ENCODE assay signal across 11 cellular contexts in genomic region chr10:22105270-22105669, GRCh38.
"Had no signal": no experiment of that assay in that cellular context is flagged by ENCODE, and none has a peak within 500 bp of the region (broad histone marks: within the 10 kb centered on the region; RNA-seq: fewer than 3 reads in every experiment).

No MANE protein-coding gene starts in this region.

- H3K4me3 ChIP-seq: GM23248, GM23338, HAP-1 had no signal

- H3K9me3 ChIP-seq: HAP-1 had no signal

- H3K36me3 ChIP-seq: HAP-1 had no signal

- H3K27ac ChIP-seq: GM23248 had no signal

- DNase-seq: GM23248, GOT3, H7, H9, HCEC 1CT, HFFc6 had no signal

- ATAC-seq: GM23338, HCT116 had no signal

- H3K4me2 ChIP-seq: GM23338 had no signal

- H3K9ac ChIP-seq: GM23248 had no signal

- FAIRE-seq: H1, H54 had no signal

- H3K4me1 ChIP-seq: HAP-1 had no signal

- H2AFZ ChIP-seq: GM23248, GM23338 had no signal
